In the genomic region with DNA sequence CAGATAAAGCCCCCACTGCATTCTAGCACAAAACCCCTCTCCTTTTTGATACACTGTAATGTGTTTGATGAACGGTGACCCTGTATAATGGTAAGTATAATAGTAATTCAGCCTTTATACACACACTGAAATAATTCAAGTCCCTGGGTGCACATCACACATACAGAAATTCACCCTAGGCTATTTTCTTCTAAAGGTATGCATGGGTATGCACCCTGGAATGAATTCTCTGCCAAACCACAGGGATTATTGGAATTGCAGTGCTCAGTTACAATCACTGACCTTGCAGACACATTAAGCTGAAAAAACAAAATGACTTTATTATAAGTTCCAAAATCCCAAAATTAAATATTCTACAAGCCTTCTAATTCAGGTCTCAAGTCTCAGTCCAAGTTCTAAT, we compare ENCODE assay signal across 28 cellular contexts.
DNase-seq lines count a peak whose midpoint lies in the region; TF ChIP-seq lines count a peak whose summit lies in the region.
"Had no signal": no experiment of that assay in that cellular context is flagged by ENCODE, and none has a peak within 500 bp of the region (broad histone marks: within the 10 kb centered on the region; RNA-seq: fewer than 3 reads in every experiment).

No MANE protein-coding gene starts in this region.

- peaks cover 4% of the 10 kb centered on the region; the same call in 1 of the 2 replicates for H3F3A ChIP-seq in PC-9 (ENCODE audit: insufficient read depth, low read depth)

- H3K9me3 ChIP-seq in PC-9 (ENCODE audit: insufficient read depth, low read depth): no peaks in the 10 kb centered on the region
- H3K9me3 ChIP-seq: Caco-2, esophagus muscularis mucosa, heart right ventricle, mucosa of descending colon, tibial nerve had no signal

- TF ChIP-seq CTCF in PC-9 (conservative IDR thresholded peaks at IDR 0.05) (no peak), epithelial cell of esophagus (IDR thresholded peaks at IDR 0.05; ENCODE audit: insufficient read depth, low read depth, low read length, missing control alignments) (no peak), retinal pigment epithelial cell (conservative IDR thresholded peaks at IDR 0.05; ENCODE audit: low read depth, low read length) (no peak)

- peak overlapping the region; percentile 3; the same call in 1 of the 2 replicates for H3K4me2 ChIP-seq in PC-9

- no peaks in the 10 kb centered on the region for H4K20me1 ChIP-seq in PC-9 (ENCODE audit: insufficient read depth)

- H3K27me3 ChIP-seq in PC-9 (ENCODE audit: insufficient read depth, low read depth): no peaks in the 10 kb centered on the region
- H3K27me3 ChIP-seq: esophagus muscularis mucosa, foreskin keratinocyte, heart right ventricle, tibial nerve had no signal

- no peak overlapping the region for H3K27ac ChIP-seq in PC-9
- H3K27ac ChIP-seq: esophagus muscularis mucosa, foreskin keratinocyte, heart right ventricle, tibial nerve, VCaP had no signal

- CTCF ChIA-PET in PC-9 (lab: Charles Lee): no interaction called here

- POLR2A ChIA-PET in PC-9 (lab: Charles Lee; ENCODE audit: unreplicated experiment): interaction anchor here (0.7 kb wide), 1 partner anchor 176 kb away, joined by 7 read pairs; no protein-coding TSS in a partner anchor

- intact Hi-C loops in PC-9 (cut with micrococcal nuclease; ENCODE audit: unreplicated experiment): no loop called here

- no peaks in the 10 kb centered on the region for H3K36me3 ChIP-seq in PC-9 (ENCODE audit: low read depth)
- H3K36me3 ChIP-seq: esophagus muscularis mucosa, heart right ventricle, tibial nerve had no signal

- H2AFZ ChIP-seq in PC-9: no peak overlapping the region

- H3K4me1 ChIP-seq in PC-9 (replicated peaks; ENCODE audit: insufficient read depth): peaks cover 32% of the 10 kb centered on the region; the same call in 1 of the 2 replicates
- H3K4me1 ChIP-seq: Caco-2, foreskin keratinocyte, tibial nerve had no signal

- no peaks in the 10 kb centered on the region for H3K79me2 ChIP-seq in PC-9 (ENCODE audit: low read depth)

- no TSS peak for BruUV-seq in PC-9 (replicated peaks; lab: Mats Ljungman, UMichigan)

- in situ Hi-C loops in G401 (cut with HindIII; ENCODE audit: low sequenced_read_pairs): no loop called here

- no peaks in the 10 kb centered on the region for H3K9me2 ChIP-seq in PC-9 (ENCODE audit: insufficient read depth)

- H3K4me3 ChIP-seq in PC-9 (no peak overlapping the region), epithelial cell of esophagus (ENCODE audit: low read length) (no peak overlapping the region), retinal pigment epithelial cell (ENCODE audit: low read length) (no peak overlapping the region)
- H3K4me3 ChIP-seq: esophagus muscularis mucosa, GM12878, heart right ventricle, K562, lung, mucosa of descending colon, tibial nerve had no signal

- DNase-seq in GM03348 (ENCODE audit: low spot score) (peak; percentile 12), PC-9 (peak; percentile 21 to 76), epithelial cell of esophagus (ENCODE audit: low read depth) (peak; percentile 4), retinal pigment epithelial cell (ENCODE audit: low read depth) (peak; percentile 73), G401 (ENCODE audit: low spot score) (no peak), NCI-H1105 (lab: John Stamatoyannopoulos, UW) (no peak), NCI-H187 treated with DMSO at 0.1 percent for 48 hours (lab: John Stamatoyannopoulos, UW) (no peak)
- DNase-seq: activated CD4-positive, alpha-beta T cell treated with anti-CD3 and anti-CD28 coated beads for 48 hours; amygdala; Caco-2; central memory CD4-positive, alpha-beta T cell; DMS79 treated with DMSO at 0.1 percent for 48 hours; endodermal cell; heart right ventricle; kidney; mucosa of descending colon; NCI-H1417 treated with DMSO at 0.1 percent for 48 hours; NCI-H2081; NCI-H2227 treated with DMSO at 0.1 percent for 48 hours; NCI-H69; SHP77 treated with DMSO at 0.1 percent for 48 hours had no signal

Comparison
In these comparisons a context has a peak if more than half of its experiments do, and no peak if none do; other contexts are left out.
1. DNase-seq: peak in GM03348 (single experiment), PC-9 (2 of 2), epithelial cell of esophagus (single experiment) and retinal pigment epithelial cell (single experiment); none in G401 (single experiment), NCI-H1105 (single experiment) and NCI-H187 treated with DMSO at 0.1 percent for 48 hours (single experiment).